In genomic region chr6:133764813-133765208, GRCh38 we compare ENCODE assay signal across 22 cellular contexts.
DNase-seq lines count a peak whose midpoint lies in the region; ATAC-seq, FAIRE-seq and TF ChIP-seq lines count a peak whose summit lies in the region.
"Had no signal": no experiment of that assay in that cellular context is flagged by ENCODE, and none has a peak within 500 bp of the region (broad histone marks: within the 10 kb centered on the region; RNA-seq: fewer than 3 reads in every experiment).

No MANE protein-coding gene starts in this region.

- in situ Hi-C loops in HepG2 (cut with HindIII; ENCODE audit: extremely low pct_ligation_motif_present, low pct_unique_long_range_greater_than_20kb), result no loop called here
- in situ Hi-C loops in gastrocnemius medialis (cut with MboI; ENCODE audit: low sequenced_read_pairs in 4 of 4), result no loop called here

- intact Hi-C loops in HepG2 (cut with micrococcal nuclease; ENCODE audit: unreplicated experiment) (no loop called here), left ventricle myocardium superior (cut with micrococcal nuclease) (no loop called here), gastrocnemius medialis (cut with DNase I; ENCODE audit: low total_unique reads) (no loop called here), aorta (cut with DNase I) (loop anchor here in 1 of 2 donors (5.0 kb wide), 1 partner anchor 32 kb away; no protein-coding TSS in a partner anchor)

- TF ChIP-seq CTCF in liver (IDR thresholded peaks at IDR 0.05; ENCODE audit: low read depth, low read length, missing input control) (no peak), HepG2 (CRISPR knock-in tag; IDR thresholded peaks at IDR 0.05) (no peak), gastrocnemius medialis (IDR thresholded peaks at IDR 0.05 in 4 of 5, conservative IDR thresholded peaks at IDR 0.05 in 1 of 5) (no peak)

- TF ChIP-seq EP300 in HepG2 (IDR thresholded peaks at IDR 0.05; ENCODE audit: low read depth in 2 of 2, low read length in 2 of 2) (no peak), HepG2 (CRISPR knock-in tag; IDR thresholded peaks at IDR 0.05; ENCODE audit: borderline replicate concordance) (no peak)

- no peak for FAIRE-seq in HepG2 (lab: Jason Lieb, UNC)
- FAIRE-seq: A204.1 had no signal

- no peak for ATAC-seq in HepG2
- peak; percentile 34 for ATAC-seq in left ventricle myocardium superior
- no peak for ATAC-seq in gastrocnemius medialis
- ATAC-seq in aorta (ENCODE audit: low FRiP score), result no peak
- ATAC-seq: foreskin keratinocyte had no signal

- WGBS in liver, result 28% methylated on average over 2 of the region's 2 CpGs
- WGBS in HepG2 (ENCODE audit: low lambda C conversion rate), result 2% methylated on average over 2 of the region's 2 CpGs
- WGBS in aorta, 2 donors, result 44 to 53% methylated on average over 2 of the region's 2 CpGs

- TF ChIP-seq RAD21 in liver (IDR thresholded peaks at IDR 0.05), result no peak
- no peak for TF ChIP-seq RAD21 in HepG2 (CRISPR knock-in tag; IDR thresholded peaks at IDR 0.05)

- CTCF ChIA-PET in HepG2 (lab: Yijun Ruan, JAX; ENCODE audit: low intra/inter-chr PET ratio, low total read pairs), result no interaction called here

- no peak overlapping the region for H2AFZ ChIP-seq in HepG2 (ENCODE audit: low read length)

- TF ChIP-seq POLR2A in HepG2 (IDR thresholded peaks at IDR 0.05; ENCODE audit: insufficient read depth in 1 of 2, low read depth in 2 of 2, low read length in 2 of 2) (no peak), gastrocnemius medialis (IDR thresholded peaks at IDR 0.05) (no peak)

- H4K20me1 ChIP-seq in HepG2 (ENCODE audit: insufficient read depth, low read length), result no peaks in the 10 kb centered on the region
- H4K20me1 ChIP-seq: BLaER1 treated with 17β-estradiol and CSF1 and Interleukin-3, amounts not matched to agents 10 nM and 100 nM had no signal

- H3K4me3 ChIP-seq in liver (ENCODE audit: low read depth in 1 of 3, low read length in 3 of 3) (no peak overlapping the region), HepG2 (replicated peaks in 1 of 3; ENCODE audit: insufficient read depth in 1 of 3, low read depth in 2 of 3, low read length in 3 of 3) (no peak overlapping the region), gastrocnemius medialis (no peak overlapping the region), aorta (ENCODE audit: low read length in 2 of 2) (no peak overlapping the region), H7 (ENCODE audit: insufficient read depth, low read depth, low read length) (no peak overlapping the region)
- H3K4me3 ChIP-seq: BLaER1 treated with 17β-estradiol and CSF1 and Interleukin-3, amounts not matched to agents 10 nM and 100 nM; Peyer's patch; psoas muscle had no signal

- BruUV-seq in HepG2 (replicated peaks; lab: Mats Ljungman, UMichigan), result no TSS peak

- H3K27me3 ChIP-seq in liver (ENCODE audit: control insufficient read depth in 4 of 4, insufficient read depth in 4 of 4, low read length in 3 of 4) (peaks cover 0 to 6% (median 2%) of the 10 kb centered on the region in 4 donors), HepG2 (ENCODE audit: control insufficient read depth in 1 of 2, insufficient read depth in 2 of 2, low read length in 2 of 2) (no peaks in the 10 kb centered on the region), gastrocnemius medialis (no peaks in the 10 kb centered on the region), aorta (ENCODE audit: control insufficient read depth in 1 of 2, insufficient read depth in 2 of 2, low read length in 1 of 2) (no peaks in the 10 kb centered on the region), H7 (ENCODE audit: control insufficient read depth, insufficient read depth, low read length) (no peaks in the 10 kb centered on the region)
- H3K27me3 ChIP-seq: BLaER1 treated with 17β-estradiol and CSF1 and Interleukin-3, amounts not matched to agents 10 nM and 100 nM; Peyer's patch had no signal

- DNase-seq in HepG2 (ENCODE audit: low spot score) (no peak), left ventricle myocardium superior (no peak), gastrocnemius medialis (no peak), aorta (no peak), NCI-H146 (lab: John Stamatoyannopoulos, UW) (no peak), H7 (no peak), EL (no peak)
- DNase-seq: activated CD4-positive, alpha-beta memory T cell treated with anti-CD3 and anti-CD28 coated beads, Interleukin-2, amount 10 ng/mL, durations not matched to agents 7 days and 5 days; activated CD4-positive, CD25-positive, alpha-beta regulatory T cell; activated naive CD4-positive, alpha-beta T cell treated with anti-CD3 and anti-CD28 coated beads for 36 hours; midbrain; NCI-H187 treated with DMSO at 0.1 percent for 48 hours; NCI-H345; Peyer's patch; psoas muscle; SK-N-SH; stimulated activated naive CD4-positive, alpha-beta T cell; T-helper 9 cell had no signal

- no peak overlapping the region for H3K27ac ChIP-seq in liver (ENCODE audit: low read depth in 1 of 2, low read length in 2 of 2)
- no peak overlapping the region for H3K27ac ChIP-seq in HepG2 (ENCODE audit: extremely low read length, insufficient read depth, low read length)
- peak overlapping the region; percentile 38 to 74 (median 68) for H3K27ac ChIP-seq in gastrocnemius medialis
- H3K27ac ChIP-seq in aorta (ENCODE audit: low read depth in 1 of 2, low read length in 2 of 2), result peak overlapping the region; percentile 36 to 57
- H3K27ac ChIP-seq: BLaER1 treated with 17β-estradiol and CSF1 and Interleukin-3, amounts not matched to agents 10 nM and 100 nM; foreskin keratinocyte; psoas muscle had no signal

- no peaks in the 10 kb centered on the region for H3K36me3 ChIP-seq in liver (ENCODE audit: control insufficient read depth in 4 of 4, insufficient read depth in 3 of 4, low read depth in 1 of 4, low read length in 3 of 4)
- no peaks in the 10 kb centered on the region for H3K36me3 ChIP-seq in HepG2 (replicated peaks in 1 of 2; ENCODE audit: control insufficient read depth in 1 of 2, insufficient read depth in 2 of 2, low read length in 2 of 2)
- no peaks in the 10 kb centered on the region for H3K36me3 ChIP-seq in gastrocnemius medialis
- H3K36me3 ChIP-seq in aorta (ENCODE audit: control insufficient read depth in 1 of 2, insufficient read depth in 2 of 2, low read length in 1 of 2), result no peaks in the 10 kb centered on the region
- no peaks in the 10 kb centered on the region for H3K36me3 ChIP-seq in H7 (replicated peaks; ENCODE audit: control insufficient read depth, insufficient read depth, low read length)
- H3K36me3 ChIP-seq: BLaER1 treated with 17β-estradiol and CSF1 and Interleukin-3, amounts not matched to agents 10 nM and 100 nM; Peyer's patch had no signal

- H3K9me3 ChIP-seq in liver (ENCODE audit: control insufficient read depth in 4 of 4, low read length in 3 of 4), result no peaks in the 10 kb centered on the region
- no peaks in the 10 kb centered on the region for H3K9me3 ChIP-seq in HepG2 (ENCODE audit: low read length)
- H3K9me3 ChIP-seq in gastrocnemius medialis, result no peaks in the 10 kb centered on the region
- no peaks in the 10 kb centered on the region for H3K9me3 ChIP-seq in aorta (ENCODE audit: control insufficient read depth, low read length)
- H3K9me3 ChIP-seq: BLaER1 treated with 17β-estradiol and CSF1 and Interleukin-3, amounts not matched to agents 10 nM and 100 nM; Peyer's patch; psoas muscle; SK-N-SH had no signal

- POLR2A ChIA-PET in HepG2 (lab: Yijun Ruan, JAX), result no interaction called here

- H3K4me2 ChIP-seq in HepG2 (ENCODE audit: low read depth, low read length), result no peak overlapping the region
- H3K4me2 ChIP-seq: SK-N-SH had no signal

- H3K4me1 ChIP-seq in liver (ENCODE audit: control insufficient read depth in 4 of 4, insufficient read depth in 4 of 4, low read length in 3 of 4), result no peaks in the 10 kb centered on the region
- H3K4me1 ChIP-seq in HepG2 (ENCODE audit: insufficient read depth, low read length), result no peaks in the 10 kb centered on the region
- H3K4me1 ChIP-seq in gastrocnemius medialis, result peaks cover 0 to 11% of the 10 kb centered on the region in 2 donors
- H3K4me1 ChIP-seq in aorta (ENCODE audit: control insufficient read depth in 1 of 2, insufficient read depth in 2 of 2, low read length in 2 of 2), result peaks cover 6 to 16% of the 10 kb centered on the region in 2 donors
- H3K4me1 ChIP-seq: Peyer's patch, psoas muscle had no signal

- H3K79me2 ChIP-seq in HepG2 (ENCODE audit: insufficient read depth, low read length), result no peaks in the 10 kb centered on the region

- H3K9ac ChIP-seq in liver (ENCODE audit: low read depth in 1 of 2, low read length in 2 of 2), result no peak overlapping the region
- H3K9ac ChIP-seq in HepG2 (ENCODE audit: insufficient read depth, low read depth, low read length), result no peak overlapping the region
- H3K9ac ChIP-seq: BLaER1 treated with 17β-estradiol and CSF1 and Interleukin-3, amounts not matched to agents 10 nM and 100 nM; SK-N-SH had no signal

TF ChIP-seq in liver, 16 proteins besides CTCF, POLR2A, EP300 and RAD21 (continues in another document):
- TF ChIP-seq NR2F2 (IDR thresholded peaks at IDR 0.05), result peak; percentile 9

TF ChIP-seq in HepG2, 621 proteins besides CTCF, POLR2A, EP300 and RAD21 (continues in another document):
- no peak for TF ChIP-seq ZSCAN20 (CRISPR knock-in tag; IDR thresholded peaks at IDR 0.05; ENCODE audit: borderline replicate concordance)
- TF ChIP-seq JUND (CRISPR knock-in tag; IDR thresholded peaks at IDR 0.05), result no peak
- no peak for TF ChIP-seq IRF9 (CRISPR knock-in tag; IDR thresholded peaks at IDR 0.05; ENCODE audit: borderline replicate concordance)
- TF ChIP-seq REL (CRISPR knock-in tag; conservative IDR thresholded peaks at IDR 0.05), result no peak
- TF ChIP-seq U2AF2 (IDR thresholded peaks at IDR 0.05; ENCODE audit: low read depth, low read length), result no peak
- no peak for TF ChIP-seq BCL6 (CRISPR knock-in tag; IDR thresholded peaks at IDR 0.05)
- TF ChIP-seq ZNF383 (CRISPR knock-in tag; IDR thresholded peaks at IDR 0.05; ENCODE audit: borderline replicate concordance), result no peak
- TF ChIP-seq NR1H2 (CRISPR knock-in tag; IDR thresholded peaks at IDR 0.05; ENCODE audit: borderline replicate concordance, low read depth), result no peak

Comparison
In these comparisons a context has a peak if more than half of its experiments do, and no peak if none do; other contexts are left out.
1. H3K27ac ChIP-seq: peak in gastrocnemius medialis (4 of 4) and aorta (2 of 2); none in liver (0 of 2) and HepG2 (single experiment).